8 cellular contexts compared by ENCODE assay signal in the genomic region with DNA sequence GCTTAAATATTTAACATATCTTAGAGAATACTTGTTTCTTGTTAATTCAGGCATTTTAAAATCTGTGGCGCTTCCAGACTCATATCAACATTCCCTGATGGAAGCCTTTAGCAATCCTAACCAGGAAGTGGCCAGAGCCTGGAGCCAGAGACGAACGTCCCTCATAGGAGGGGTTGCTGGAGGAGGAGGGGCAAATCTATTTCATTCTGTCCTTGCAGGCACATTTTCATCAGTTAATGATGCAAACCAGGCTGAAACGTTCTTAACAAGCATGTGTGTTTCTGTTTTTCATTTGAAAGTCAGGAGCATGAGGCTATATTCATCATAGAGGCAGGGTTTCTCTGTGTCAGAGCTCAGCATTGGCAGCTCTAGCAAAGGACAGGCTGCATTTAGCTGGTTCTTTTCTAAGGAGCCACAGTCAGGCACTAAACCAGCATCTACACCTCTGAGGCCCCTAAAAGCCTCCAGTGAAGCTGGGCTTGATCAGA. TPM values are rescaled to one million over a fixed set of nuclear protein-coding genes. Genes with fewer than 3 reads are reported as not detected.
DNase-seq lines count a peak whose midpoint lies in the region; ATAC-seq and TF ChIP-seq lines count a peak whose summit lies in the region.

No MANE protein-coding gene starts in this region.

- no peaks in the 10 kb centered on the region for H3K9me3 ChIP-seq in SJSA1 (replicated peaks)
- no peaks in the 10 kb centered on the region for H3K9me3 ChIP-seq in prostate gland

- H3K27me3 ChIP-seq in SJSA1 (replicated peaks), result no peaks in the 10 kb centered on the region
- H3K27me3 ChIP-seq in prostate gland (replicated peaks; ENCODE audit: insufficient read depth), result no peaks in the 10 kb centered on the region

- no peaks in the 10 kb centered on the region for H3K36me3 ChIP-seq in SJSA1
- no peaks in the 10 kb centered on the region for H3K36me3 ChIP-seq in prostate gland

- 12% methylated on average over 4 of the region's 4 CpGs for WGBS in prostate gland

- peaks cover 41% of the 10 kb centered on the region for H3K4me1 ChIP-seq in SJSA1 (replicated peaks)
- peaks cover 7% of the 10 kb centered on the region for H3K4me1 ChIP-seq in prostate gland (replicated peaks)

- H3K4me3 ChIP-seq in SJSA1 (no peak overlapping the region), prostate gland (no peak overlapping the region)

- no peak for TF ChIP-seq CTCF in prostate gland (IDR thresholded peaks at IDR 0.05)

- ATAC-seq in HG02610 (IDR thresholded peaks at IDR 0.05; ENCODE audit: unreplicated experiment) (no peak), GM18861 (IDR thresholded peaks at IDR 0.05; ENCODE audit: unreplicated experiment) (no peak)

- no peak for TF ChIP-seq POLR2A in prostate gland (IDR thresholded peaks at IDR 0.05)

- H3K27ac ChIP-seq in SJSA1, result peak overlapping the region; percentile 63
- H3K27ac ChIP-seq in prostate gland, result peak overlapping the region; percentile 49 to 59

- intact Hi-C loops in head of caudate nucleus (cut with DNase I), result no loop called here
- intact Hi-C loops in prostate gland (cut with DNase I), result no loop called here

- DNase-seq in EH (ENCODE audit: low read depth) (peak; percentile 96), SJSA1 (ENCODE audit: low read depth in 1 of 2, low spot score in 2 of 2) (peak; percentile 71 to 74), head of caudate nucleus (peak in 22 of 42 donors; percentile 14 to 75 (median 44)), prostate gland (ENCODE audit: low spot score) (no peak), T-helper 9 cell (no peak)
- no peak for DNase-seq in activated CD8-positive, alpha-beta memory T cell treated with anti-CD3 and anti-CD28 coated beads for 24 hours

RNA-seq across cellular contexts. Expression of a gene that starts 17.8 kb away (rescaled TPM):
- total RNA-seq in SJSA1 (2014; rRNA removed; shearing (Covaris generic)), result 0.44 and 2.2 TPM in 2 replicates
- 1 to 10 TPM; 4.1 TPM for total RNA-seq in prostate gland

RNA-seq across cellular contexts. Expression of a gene that starts 32.5 kb away (rescaled TPM):
- total RNA-seq in SJSA1 (2014; rRNA removed; shearing (Covaris generic)), result 38.1 and 55.8 TPM in 2 replicates
- 10 to 100 TPM; 25.6 to 37.2 TPM for total RNA-seq in prostate gland

RNA-seq across cellular contexts. Expression of a gene that starts 43.8 kb away (rescaled TPM):
- 9.0 and 12.9 TPM in 2 replicates for total RNA-seq in SJSA1 (2014; rRNA removed; shearing (Covaris generic))
- total RNA-seq in prostate gland, result 1 to 10 TPM; 6.4 to 9.5 TPM

Comparison
In these comparisons a context has a peak if more than half of its experiments do, and no peak if none do; other contexts are left out.
1. DNase-seq: peak in EH (single experiment), SJSA1 (2 of 2) and head of caudate nucleus (22 of 42); none in prostate gland (single experiment), activated CD8-positive, alpha-beta memory T cell treated with anti-CD3 and anti-CD28 coated beads for 24 hours (single experiment) and T-helper 9 cell (single experiment).